In the genomic region with DNA sequence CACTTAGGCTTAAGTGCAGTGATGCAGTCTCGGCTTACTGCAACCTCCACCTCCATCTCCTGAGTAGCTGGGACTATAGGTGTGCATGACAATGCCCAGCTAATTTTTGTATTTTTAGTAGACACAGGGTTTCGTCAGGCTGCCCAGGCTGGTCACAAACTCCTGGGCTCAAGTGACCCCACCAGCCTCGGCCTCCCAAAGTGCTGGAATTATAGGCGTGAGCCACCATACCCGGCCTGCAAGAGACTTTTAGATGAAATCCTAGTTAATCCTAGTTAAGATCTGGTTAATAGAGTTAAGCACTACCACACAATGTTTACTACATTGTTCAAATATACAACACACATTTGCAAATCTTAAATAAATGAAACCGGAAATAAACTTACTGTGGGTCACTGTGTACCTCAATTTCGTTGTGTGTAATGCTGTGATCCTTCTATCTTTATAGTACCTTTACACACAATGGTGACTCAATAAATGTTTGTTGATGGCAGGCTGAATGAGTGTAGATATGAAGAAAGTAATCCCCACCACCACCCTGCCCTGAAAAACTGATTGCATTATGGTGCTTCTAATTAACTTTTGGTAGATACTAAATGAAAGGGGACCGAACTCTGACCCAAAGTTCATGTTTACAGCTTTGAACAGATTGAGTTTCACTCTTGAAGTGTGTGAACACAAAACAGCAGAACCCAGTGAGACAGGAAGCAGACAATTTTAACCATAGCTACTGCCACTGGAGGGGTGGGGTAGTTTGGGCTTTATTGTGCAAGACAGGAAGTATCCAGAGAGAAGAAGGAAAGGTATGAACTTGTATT, we compare ENCODE assay signal across 1 cellular context.
A peak's percentile ranks its signal among the peaks of the same experiment; 100 is the strongest.
TF ChIP-seq lines count a peak whose summit lies in the region.

No MANE protein-coding gene starts in this region.

TF ChIP-seq in K562, 482 proteins besides CTCF, POLR2A, EP300 and RAD21 (continued from another document and continues in another):
- TF ChIP-seq, protein P1, sequence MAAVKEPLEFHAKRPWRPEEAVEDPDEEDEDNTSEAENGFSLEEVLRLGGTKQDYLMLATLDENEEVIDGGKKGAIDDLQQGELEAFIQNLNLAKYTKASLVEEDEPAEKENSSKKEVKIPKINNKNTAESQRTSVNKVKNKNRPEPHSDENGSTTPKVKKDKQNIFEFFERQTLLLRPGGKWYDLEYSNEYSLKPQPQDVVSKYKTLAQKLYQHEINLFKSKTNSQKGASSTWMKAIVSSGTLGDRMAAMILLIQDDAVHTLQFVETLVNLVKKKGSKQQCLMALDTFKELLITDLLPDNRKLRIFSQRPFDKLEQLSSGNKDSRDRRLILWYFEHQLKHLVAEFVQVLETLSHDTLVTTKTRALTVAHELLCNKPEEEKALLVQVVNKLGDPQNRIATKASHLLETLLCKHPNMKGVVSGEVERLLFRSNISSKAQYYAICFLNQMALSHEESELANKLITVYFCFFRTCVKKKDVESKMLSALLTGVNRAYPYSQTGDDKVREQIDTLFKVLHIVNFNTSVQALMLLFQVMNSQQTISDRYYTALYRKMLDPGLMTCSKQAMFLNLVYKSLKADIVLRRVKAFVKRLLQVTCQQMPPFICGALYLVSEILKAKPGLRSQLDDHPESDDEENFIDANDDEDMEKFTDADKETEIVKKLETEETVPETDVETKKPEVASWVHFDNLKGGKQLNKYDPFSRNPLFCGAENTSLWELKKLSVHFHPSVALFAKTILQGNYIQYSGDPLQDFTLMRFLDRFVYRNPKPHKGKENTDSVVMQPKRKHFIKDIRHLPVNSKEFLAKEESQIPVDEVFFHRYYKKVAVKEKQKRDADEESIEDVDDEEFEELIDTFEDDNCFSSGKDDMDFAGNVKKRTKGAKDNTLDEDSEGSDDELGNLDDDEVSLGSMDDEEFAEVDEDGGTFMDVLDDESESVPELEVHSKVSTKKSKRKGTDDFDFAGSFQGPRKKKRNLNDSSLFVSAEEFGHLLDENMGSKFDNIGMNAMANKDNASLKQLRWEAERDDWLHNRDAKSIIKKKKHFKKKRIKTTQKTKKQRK (IDR thresholded peaks at IDR 0.05; ENCODE audit: borderline replicate concordance, low read depth, low read length): no peak
- TF ChIP-seq DMBX1 (CRISPR knock-in tag; IDR thresholded peaks at IDR 0.05; ENCODE audit: borderline replicate concordance) (peak; percentile 72; the same call in 1 of the 2 replicates), CBFA2T2 (conservative IDR thresholded peaks at IDR 0.05) (peak; percentile 60; the same call in 1 of the 2 replicates), SMARCB1 (IDR thresholded peaks at IDR 0.05; ENCODE audit: insufficient read length, low read depth) (no peak), FOXK2 (conservative IDR thresholded peaks at IDR 0.05 in 1 of 2, IDR thresholded peaks at IDR 0.05 in 1 of 2; ENCODE audit: low read depth in 2 of 2) (peak; percentile 51 to 66; a peak in 2 of 4 replicates), ZC3H8 (IDR thresholded peaks at IDR 0.05) (no peak), ZFPM2 (CRISPR knock-in tag; IDR thresholded peaks at IDR 0.05) (no peak), ZNF41 (CRISPR knock-in tag; conservative IDR thresholded peaks at IDR 0.05) (no peak), HMG20B (CRISPR knock-in tag; IDR thresholded peaks at IDR 0.05) (no peak), HOXB6 (CRISPR knock-in tag; IDR thresholded peaks at IDR 0.05; ENCODE audit: borderline replicate concordance) (no peak), EGR1 (conservative IDR thresholded peaks at IDR 0.05) (no peak), DPF2 (IDR thresholded peaks at IDR 0.05) (peak; percentile 79)
- TF ChIP-seq, protein P2, sequence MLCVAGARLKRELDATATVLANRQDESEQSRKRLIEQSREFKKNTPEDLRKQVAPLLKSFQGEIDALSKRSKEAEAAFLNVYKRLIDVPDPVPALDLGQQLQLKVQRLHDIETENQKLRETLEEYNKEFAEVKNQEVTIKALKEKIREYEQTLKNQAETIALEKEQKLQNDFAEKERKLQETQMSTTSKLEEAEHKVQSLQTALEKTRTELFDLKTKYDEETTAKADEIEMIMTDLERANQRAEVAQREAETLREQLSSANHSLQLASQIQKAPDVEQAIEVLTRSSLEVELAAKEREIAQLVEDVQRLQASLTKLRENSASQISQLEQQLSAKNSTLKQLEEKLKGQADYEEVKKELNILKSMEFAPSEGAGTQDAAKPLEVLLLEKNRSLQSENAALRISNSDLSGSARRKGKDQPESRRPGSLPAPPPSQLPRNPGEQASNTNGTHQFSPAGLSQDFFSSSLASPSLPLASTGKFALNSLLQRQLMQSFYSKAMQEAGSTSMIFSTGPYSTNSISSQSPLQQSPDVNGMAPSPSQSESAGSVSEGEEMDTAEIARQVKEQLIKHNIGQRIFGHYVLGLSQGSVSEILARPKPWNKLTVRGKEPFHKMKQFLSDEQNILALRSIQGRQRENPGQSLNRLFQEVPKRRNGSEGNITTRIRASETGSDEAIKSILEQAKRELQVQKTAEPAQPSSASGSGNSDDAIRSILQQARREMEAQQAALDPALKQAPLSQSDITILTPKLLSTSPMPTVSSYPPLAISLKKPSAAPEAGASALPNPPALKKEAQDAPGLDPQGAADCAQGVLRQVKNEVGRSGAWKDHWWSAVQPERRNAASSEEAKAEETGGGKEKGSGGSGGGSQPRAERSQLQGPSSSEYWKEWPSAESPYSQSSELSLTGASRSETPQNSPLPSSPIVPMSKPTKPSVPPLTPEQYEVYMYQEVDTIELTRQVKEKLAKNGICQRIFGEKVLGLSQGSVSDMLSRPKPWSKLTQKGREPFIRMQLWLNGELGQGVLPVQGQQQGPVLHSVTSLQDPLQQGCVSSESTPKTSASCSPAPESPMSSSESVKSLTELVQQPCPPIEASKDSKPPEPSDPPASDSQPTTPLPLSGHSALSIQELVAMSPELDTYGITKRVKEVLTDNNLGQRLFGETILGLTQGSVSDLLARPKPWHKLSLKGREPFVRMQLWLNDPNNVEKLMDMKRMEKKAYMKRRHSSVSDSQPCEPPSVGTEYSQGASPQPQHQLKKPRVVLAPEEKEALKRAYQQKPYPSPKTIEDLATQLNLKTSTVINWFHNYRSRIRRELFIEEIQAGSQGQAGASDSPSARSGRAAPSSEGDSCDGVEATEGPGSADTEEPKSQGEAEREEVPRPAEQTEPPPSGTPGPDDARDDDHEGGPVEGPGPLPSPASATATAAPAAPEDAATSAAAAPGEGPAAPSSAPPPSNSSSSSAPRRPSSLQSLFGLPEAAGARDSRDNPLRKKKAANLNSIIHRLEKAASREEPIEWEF (CRISPR knock-in tag; IDR thresholded peaks at IDR 0.05): no peak
- TF ChIP-seq, protein P3, sequence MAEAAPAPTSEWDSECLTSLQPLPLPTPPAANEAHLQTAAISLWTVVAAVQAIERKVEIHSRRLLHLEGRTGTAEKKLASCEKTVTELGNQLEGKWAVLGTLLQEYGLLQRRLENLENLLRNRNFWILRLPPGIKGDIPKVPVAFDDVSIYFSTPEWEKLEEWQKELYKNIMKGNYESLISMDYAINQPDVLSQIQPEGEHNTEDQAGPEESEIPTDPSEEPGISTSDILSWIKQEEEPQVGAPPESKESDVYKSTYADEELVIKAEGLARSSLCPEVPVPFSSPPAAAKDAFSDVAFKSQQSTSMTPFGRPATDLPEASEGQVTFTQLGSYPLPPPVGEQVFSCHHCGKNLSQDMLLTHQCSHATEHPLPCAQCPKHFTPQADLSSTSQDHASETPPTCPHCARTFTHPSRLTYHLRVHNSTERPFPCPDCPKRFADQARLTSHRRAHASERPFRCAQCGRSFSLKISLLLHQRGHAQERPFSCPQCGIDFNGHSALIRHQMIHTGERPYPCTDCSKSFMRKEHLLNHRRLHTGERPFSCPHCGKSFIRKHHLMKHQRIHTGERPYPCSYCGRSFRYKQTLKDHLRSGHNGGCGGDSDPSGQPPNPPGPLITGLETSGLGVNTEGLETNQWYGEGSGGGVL (CRISPR knock-in tag; IDR thresholded peaks at IDR 0.05): no peak
- TF ChIP-seq, protein P4, sequence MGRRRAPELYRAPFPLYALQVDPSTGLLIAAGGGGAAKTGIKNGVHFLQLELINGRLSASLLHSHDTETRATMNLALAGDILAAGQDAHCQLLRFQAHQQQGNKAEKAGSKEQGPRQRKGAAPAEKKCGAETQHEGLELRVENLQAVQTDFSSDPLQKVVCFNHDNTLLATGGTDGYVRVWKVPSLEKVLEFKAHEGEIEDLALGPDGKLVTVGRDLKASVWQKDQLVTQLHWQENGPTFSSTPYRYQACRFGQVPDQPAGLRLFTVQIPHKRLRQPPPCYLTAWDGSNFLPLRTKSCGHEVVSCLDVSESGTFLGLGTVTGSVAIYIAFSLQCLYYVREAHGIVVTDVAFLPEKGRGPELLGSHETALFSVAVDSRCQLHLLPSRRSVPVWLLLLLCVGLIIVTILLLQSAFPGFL (CRISPR knock-in tag; IDR thresholded peaks at IDR 0.05): no peak
- TF ChIP-seq, protein P5, sequence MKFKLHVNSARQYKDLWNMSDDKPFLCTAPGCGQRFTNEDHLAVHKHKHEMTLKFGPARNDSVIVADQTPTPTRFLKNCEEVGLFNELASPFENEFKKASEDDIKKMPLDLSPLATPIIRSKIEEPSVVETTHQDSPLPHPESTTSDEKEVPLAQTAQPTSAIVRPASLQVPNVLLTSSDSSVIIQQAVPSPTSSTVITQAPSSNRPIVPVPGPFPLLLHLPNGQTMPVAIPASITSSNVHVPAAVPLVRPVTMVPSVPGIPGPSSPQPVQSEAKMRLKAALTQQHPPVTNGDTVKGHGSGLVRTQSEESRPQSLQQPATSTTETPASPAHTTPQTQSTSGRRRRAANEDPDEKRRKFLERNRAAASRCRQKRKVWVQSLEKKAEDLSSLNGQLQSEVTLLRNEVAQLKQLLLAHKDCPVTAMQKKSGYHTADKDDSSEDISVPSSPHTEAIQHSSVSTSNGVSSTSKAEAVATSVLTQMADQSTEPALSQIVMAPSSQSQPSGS (CRISPR knock-in tag; IDR thresholded peaks at IDR 0.05): no peak
- TF ChIP-seq, protein P6, sequence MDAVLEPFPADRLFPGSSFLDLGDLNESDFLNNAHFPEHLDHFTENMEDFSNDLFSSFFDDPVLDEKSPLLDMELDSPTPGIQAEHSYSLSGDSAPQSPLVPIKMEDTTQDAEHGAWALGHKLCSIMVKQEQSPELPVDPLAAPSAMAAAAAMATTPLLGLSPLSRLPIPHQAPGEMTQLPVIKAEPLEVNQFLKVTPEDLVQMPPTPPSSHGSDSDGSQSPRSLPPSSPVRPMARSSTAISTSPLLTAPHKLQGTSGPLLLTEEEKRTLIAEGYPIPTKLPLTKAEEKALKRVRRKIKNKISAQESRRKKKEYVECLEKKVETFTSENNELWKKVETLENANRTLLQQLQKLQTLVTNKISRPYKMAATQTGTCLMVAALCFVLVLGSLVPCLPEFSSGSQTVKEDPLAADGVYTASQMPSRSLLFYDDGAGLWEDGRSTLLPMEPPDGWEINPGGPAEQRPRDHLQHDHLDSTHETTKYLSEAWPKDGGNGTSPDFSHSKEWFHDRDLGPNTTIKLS (IDR thresholded peaks at IDR 0.05; ENCODE audit: borderline replicate concordance, low read depth): no peak
- TF ChIP-seq, protein P7, sequence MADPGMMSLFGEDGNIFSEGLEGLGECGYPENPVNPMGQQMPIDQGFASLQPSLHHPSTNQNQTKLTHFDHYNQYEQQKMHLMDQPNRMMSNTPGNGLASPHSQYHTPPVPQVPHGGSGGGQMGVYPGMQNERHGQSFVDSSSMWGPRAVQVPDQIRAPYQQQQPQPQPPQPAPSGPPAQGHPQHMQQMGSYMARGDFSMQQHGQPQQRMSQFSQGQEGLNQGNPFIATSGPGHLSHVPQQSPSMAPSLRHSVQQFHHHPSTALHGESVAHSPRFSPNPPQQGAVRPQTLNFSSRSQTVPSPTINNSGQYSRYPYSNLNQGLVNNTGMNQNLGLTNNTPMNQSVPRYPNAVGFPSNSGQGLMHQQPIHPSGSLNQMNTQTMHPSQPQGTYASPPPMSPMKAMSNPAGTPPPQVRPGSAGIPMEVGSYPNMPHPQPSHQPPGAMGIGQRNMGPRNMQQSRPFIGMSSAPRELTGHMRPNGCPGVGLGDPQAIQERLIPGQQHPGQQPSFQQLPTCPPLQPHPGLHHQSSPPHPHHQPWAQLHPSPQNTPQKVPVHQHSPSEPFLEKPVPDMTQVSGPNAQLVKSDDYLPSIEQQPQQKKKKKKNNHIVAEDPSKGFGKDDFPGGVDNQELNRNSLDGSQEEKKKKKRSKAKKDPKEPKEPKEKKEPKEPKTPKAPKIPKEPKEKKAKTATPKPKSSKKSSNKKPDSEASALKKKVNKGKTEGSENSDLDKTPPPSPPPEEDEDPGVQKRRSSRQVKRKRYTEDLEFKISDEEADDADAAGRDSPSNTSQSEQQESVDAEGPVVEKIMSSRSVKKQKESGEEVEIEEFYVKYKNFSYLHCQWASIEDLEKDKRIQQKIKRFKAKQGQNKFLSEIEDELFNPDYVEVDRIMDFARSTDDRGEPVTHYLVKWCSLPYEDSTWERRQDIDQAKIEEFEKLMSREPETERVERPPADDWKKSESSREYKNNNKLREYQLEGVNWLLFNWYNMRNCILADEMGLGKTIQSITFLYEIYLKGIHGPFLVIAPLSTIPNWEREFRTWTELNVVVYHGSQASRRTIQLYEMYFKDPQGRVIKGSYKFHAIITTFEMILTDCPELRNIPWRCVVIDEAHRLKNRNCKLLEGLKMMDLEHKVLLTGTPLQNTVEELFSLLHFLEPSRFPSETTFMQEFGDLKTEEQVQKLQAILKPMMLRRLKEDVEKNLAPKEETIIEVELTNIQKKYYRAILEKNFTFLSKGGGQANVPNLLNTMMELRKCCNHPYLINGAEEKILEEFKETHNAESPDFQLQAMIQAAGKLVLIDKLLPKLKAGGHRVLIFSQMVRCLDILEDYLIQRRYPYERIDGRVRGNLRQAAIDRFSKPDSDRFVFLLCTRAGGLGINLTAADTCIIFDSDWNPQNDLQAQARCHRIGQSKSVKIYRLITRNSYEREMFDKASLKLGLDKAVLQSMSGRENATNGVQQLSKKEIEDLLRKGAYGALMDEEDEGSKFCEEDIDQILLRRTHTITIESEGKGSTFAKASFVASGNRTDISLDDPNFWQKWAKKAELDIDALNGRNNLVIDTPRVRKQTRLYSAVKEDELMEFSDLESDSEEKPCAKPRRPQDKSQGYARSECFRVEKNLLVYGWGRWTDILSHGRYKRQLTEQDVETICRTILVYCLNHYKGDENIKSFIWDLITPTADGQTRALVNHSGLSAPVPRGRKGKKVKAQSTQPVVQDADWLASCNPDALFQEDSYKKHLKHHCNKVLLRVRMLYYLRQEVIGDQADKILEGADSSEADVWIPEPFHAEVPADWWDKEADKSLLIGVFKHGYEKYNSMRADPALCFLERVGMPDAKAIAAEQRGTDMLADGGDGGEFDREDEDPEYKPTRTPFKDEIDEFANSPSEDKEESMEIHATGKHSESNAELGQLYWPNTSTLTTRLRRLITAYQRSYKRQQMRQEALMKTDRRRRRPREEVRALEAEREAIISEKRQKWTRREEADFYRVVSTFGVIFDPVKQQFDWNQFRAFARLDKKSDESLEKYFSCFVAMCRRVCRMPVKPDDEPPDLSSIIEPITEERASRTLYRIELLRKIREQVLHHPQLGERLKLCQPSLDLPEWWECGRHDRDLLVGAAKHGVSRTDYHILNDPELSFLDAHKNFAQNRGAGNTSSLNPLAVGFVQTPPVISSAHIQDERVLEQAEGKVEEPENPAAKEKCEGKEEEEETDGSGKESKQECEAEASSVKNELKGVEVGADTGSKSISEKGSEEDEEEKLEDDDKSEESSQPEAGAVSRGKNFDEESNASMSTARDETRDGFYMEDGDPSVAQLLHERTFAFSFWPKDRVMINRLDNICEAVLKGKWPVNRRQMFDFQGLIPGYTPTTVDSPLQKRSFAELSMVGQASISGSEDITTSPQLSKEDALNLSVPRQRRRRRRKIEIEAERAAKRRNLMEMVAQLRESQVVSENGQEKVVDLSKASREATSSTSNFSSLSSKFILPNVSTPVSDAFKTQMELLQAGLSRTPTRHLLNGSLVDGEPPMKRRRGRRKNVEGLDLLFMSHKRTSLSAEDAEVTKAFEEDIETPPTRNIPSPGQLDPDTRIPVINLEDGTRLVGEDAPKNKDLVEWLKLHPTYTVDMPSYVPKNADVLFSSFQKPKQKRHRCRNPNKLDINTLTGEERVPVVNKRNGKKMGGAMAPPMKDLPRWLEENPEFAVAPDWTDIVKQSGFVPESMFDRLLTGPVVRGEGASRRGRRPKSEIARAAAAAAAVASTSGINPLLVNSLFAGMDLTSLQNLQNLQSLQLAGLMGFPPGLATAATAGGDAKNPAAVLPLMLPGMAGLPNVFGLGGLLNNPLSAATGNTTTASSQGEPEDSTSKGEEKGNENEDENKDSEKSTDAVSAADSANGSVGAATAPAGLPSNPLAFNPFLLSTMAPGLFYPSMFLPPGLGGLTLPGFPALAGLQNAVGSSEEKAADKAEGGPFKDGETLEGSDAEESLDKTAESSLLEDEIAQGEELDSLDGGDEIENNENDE (IDR thresholded peaks at IDR 0.05; ENCODE audit: low read depth, low read length): no peak
